26 cellular contexts compared by ENCODE assay signal in genomic region chr10:729213-729612, GRCh38.
"Had no signal": no experiment of that assay in that cellular context is flagged by ENCODE, and none has a peak within 500 bp of the region (broad histone marks: within the 10 kb centered on the region; RNA-seq: fewer than 3 reads in every experiment).

No MANE protein-coding gene starts in this region.

- H3K4me1 ChIP-seq: ascending aorta, body of pancreas, Peyer's patch had no signal

- H3K27me3 ChIP-seq: ascending aorta, body of pancreas, Peyer's patch had no signal

- H3K27ac ChIP-seq: ascending aorta, body of pancreas, KMS-11, Peyer's patch had no signal

- ATAC-seq: activated naive CD4-positive, alpha-beta T cell treated with anti-CD3 and anti-CD28 coated beads, Interleukin-2, amount 50 U/mL, for 72 hours; activated naive CD8-positive, alpha-beta T cell treated with anti-CD3 and anti-CD28 coated beads, Interleukin-2, amount 50 U/mL, for 24 hours; activated T-cell treated with anti-CD3 and anti-CD28 coated beads, Interleukin-2, amount 50 U/mL, for 4 hours; body of pancreas; T-helper 17 cell; WTC11 had no signal

- H3K9me3 ChIP-seq: body of pancreas, Peyer's patch had no signal

- H3K4me3 ChIP-seq: ascending aorta, body of pancreas, Peyer's patch had no signal

- DNase-seq: activated CD4-positive, alpha-beta memory T cell treated with anti-CD3 and anti-CD28 coated beads for 36 hours; activated CD4-positive, alpha-beta T cell treated with anti-CD3 and anti-CD28 coated beads, Interleukin-2, amount 10 ng/mL, durations not matched to agents 7 days and 5 days; activated CD4-positive, CD25-positive, alpha-beta regulatory T cell treated with anti-CD3 and anti-CD28 coated beads, Interleukin-2, amount 50 U/mL, for 72 hours; activated CD8-positive, alpha-beta memory T cell treated with anti-CD3 and anti-CD28 coated beads for 24 hours; activated effector memory CD4-positive, alpha-beta T cell treated with anti-CD3 and anti-CD28 coated beads, Interleukin-2, amount 50 U/mL, for 16 hours; activated naive CD4-positive, alpha-beta T cell treated with Interleukin-2 at 50 U/mL for 16 hours; activated naive CD8-positive, alpha-beta T cell treated with anti-CD3 and anti-CD28 coated beads, Interleukin-2, amount 50 U/mL, for 24 hours; activated T-cell treated with anti-CD3 and anti-CD28 coated beads, Interleukin-2, amount 50 U/mL, for 4 hours; amniotic stem cell; body of pancreas; MV-4-11; NCI-H1092 treated with DMSO at 0.1 percent for 48 hours; NCI-H1436 treated with DMSO at 0.1 percent for 48 hours; NCI-H1930; NCI-H2107; NCI-H2171 treated with DMSO at 0.1 percent for 48 hours; NCI-H345; NCI-H524; Peyer's patch; SIG-M5; T-helper 17 cell; T-helper 9 cell had no signal

- H3K36me3 ChIP-seq: ascending aorta, Peyer's patch had no signal

- H3K4me2 ChIP-seq: KMS-11 had no signal

- H3K9ac ChIP-seq: KMS-11 had no signal
